Comparison of ENCODE assay signal across 8 cellular contexts in the genomic region with DNA sequence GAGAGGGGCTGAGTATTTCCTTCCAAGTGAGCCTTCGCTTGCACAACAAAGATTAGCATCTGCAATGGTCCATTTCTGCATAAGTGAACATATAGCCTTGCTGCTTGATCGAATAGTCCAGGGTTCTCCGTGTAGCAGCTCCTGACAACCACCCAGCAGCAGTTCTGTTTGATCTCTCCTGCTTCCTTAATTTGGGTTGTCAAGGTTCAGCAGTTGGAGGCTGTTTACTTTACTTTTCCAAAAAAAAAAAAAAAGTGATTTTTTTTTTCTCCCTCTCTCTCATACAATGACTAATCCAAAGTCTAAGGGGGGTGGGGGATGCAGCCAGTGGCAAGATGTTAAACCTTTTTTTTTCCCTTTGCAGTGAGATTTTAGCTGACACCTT. TPM values are rescaled to one million over a fixed set of nuclear protein-coding genes. Genes with fewer than 3 reads are reported as not detected.
A peak's percentile ranks its signal among the peaks of the same experiment; 100 is the strongest.
DNase-seq lines count a peak whose midpoint lies in the region; ATAC-seq and TF ChIP-seq lines count a peak whose summit lies in the region.

No MANE protein-coding gene starts in this region.

- H3K9me3 ChIP-seq in smooth muscle cell (replicated peaks; ENCODE audit: low read depth): no peaks in the 10 kb centered on the region

- H2AFZ ChIP-seq in smooth muscle cell (ENCODE audit: low read depth): peak overlapping the region; percentile 24

- TF ChIP-seq POLR2A in Raji (IDR thresholded peaks at IDR 0.05; ENCODE audit: insufficient read depth, low read depth, low read length): 0 out of 2 replicates have a peak, but pooled peaks have one; percentile 25

- no peaks in the 10 kb centered on the region for H3F3A ChIP-seq in smooth muscle cell (ENCODE audit: low read depth)

- peaks cover 21% of the 10 kb centered on the region for H3K27me3 Mint-ChIP-seq in activated CD4-positive, alpha-beta T cell treated with anti-CD3 and anti-CD28 coated beads, Interleukin-2, amount 10 ng/mL, durations not matched to agents 7 days and 5 days

- intact Hi-C loops in posterior cingulate gyrus (cut with DNase I): loop anchor here (5.0 to 10.0 kb wide), 4 partner anchors 38 to 518 kb away; no protein-coding TSS in a partner anchor

- H4K20me1 ChIP-seq in smooth muscle cell (ENCODE audit: low read depth): no peaks in the 10 kb centered on the region

- TF ChIP-seq CTCF in fibroblast of the aortic adventitia (IDR thresholded peaks at IDR 0.05; ENCODE audit: insufficient read depth, low read length): no peak
- TF ChIP-seq CTCF in smooth muscle cell (IDR thresholded peaks at IDR 0.05; ENCODE audit: borderline replicate concordance, insufficient read depth, poor library complexity, severe bottlenecking): no peak

- WGBS in smooth muscle cell (ENCODE audit: low lambda C conversion rate): 20% methylated on average over 3 of the region's 3 CpGs

- H3K36me3 Mint-ChIP-seq in activated CD4-positive, alpha-beta T cell treated with anti-CD3 and anti-CD28 coated beads, Interleukin-2, amount 10 ng/mL, durations not matched to agents 7 days and 5 days (ENCODE audit: low read depth): peaks cover 17% of the 10 kb centered on the region

- H3K4me2 ChIP-seq in smooth muscle cell: peak overlapping the region; percentile 99

- peak overlapping the region; percentile 47 for H3K9ac ChIP-seq in smooth muscle cell (ENCODE audit: low read depth)

- no peaks in the 10 kb centered on the region for H3K36me3 ChIP-seq in smooth muscle cell (ENCODE audit: low read depth)

- POLR2A ChIA-PET in activated CD4-positive, alpha-beta T cell treated with anti-CD3 and anti-CD28 coated beads, Interleukin-2, amount 10 ng/mL, durations not matched to agents 7 days and 5 days (lab: Charles Lee): interaction anchor here (0.7 kb wide), 1 partner anchor 66 kb away, joined by 6 read pairs; no protein-coding TSS in a partner anchor

- H3K79me2 ChIP-seq in smooth muscle cell (ENCODE audit: low read depth): peaks cover 84% of the 10 kb centered on the region

- H3K4me1 ChIP-seq in smooth muscle cell (ENCODE audit: low read depth): peaks cover 32% of the 10 kb centered on the region

- peaks cover 38% of the 10 kb centered on the region for H3K4me1 Mint-ChIP-seq in activated CD4-positive, alpha-beta T cell treated with anti-CD3 and anti-CD28 coated beads, Interleukin-2, amount 10 ng/mL, durations not matched to agents 7 days and 5 days

- CTCF ChIA-PET in activated CD4-positive, alpha-beta T cell treated with anti-CD3 and anti-CD28 coated beads, Interleukin-2, amount 10 ng/mL, durations not matched to agents 7 days and 5 days (lab: Charles Lee): interaction anchor here (0.6 kb wide), 1 partner anchor 11 kb away, joined by 3 read pairs; no protein-coding TSS in a partner anchor

- no peak overlapping the region for H3K27ac Mint-ChIP-seq in activated CD4-positive, alpha-beta T cell treated with anti-CD3 and anti-CD28 coated beads, Interleukin-2, amount 10 ng/mL, durations not matched to agents 7 days and 5 days

- peak overlapping the region; percentile 14 for H3K4me3 Mint-ChIP-seq in activated CD4-positive, alpha-beta T cell treated with anti-CD3 and anti-CD28 coated beads, Interleukin-2, amount 10 ng/mL, durations not matched to agents 7 days and 5 days

- H3K4me3 ChIP-seq in fibroblast of the aortic adventitia (ENCODE audit: low read depth, low read length) (peak overlapping the region; percentile 76), smooth muscle cell (peak overlapping the region; percentile 93)

- no peak for ATAC-seq in HG02840 (IDR thresholded peaks at IDR 0.05; ENCODE audit: low FRiP score, unreplicated experiment)

- no peaks in the 10 kb centered on the region for H3K9me3 Mint-ChIP-seq in activated CD4-positive, alpha-beta T cell treated with anti-CD3 and anti-CD28 coated beads, Interleukin-2, amount 10 ng/mL, durations not matched to agents 7 days and 5 days

- no peaks in the 10 kb centered on the region for H3K27me3 ChIP-seq in smooth muscle cell (ENCODE audit: low read depth)

- H3K27ac ChIP-seq in smooth muscle cell (ENCODE audit: low read depth): peak overlapping the region; percentile 87

- DNase-seq in activated CD4-positive, alpha-beta T cell treated with anti-CD3 and anti-CD28 coated beads, Interleukin-2, amount 10 ng/mL, durations not matched to agents 7 days and 5 days: no peak
- DNase-seq in activated CD4-positive, alpha-beta T cell treated with anti-CD3 and anti-CD28 coated beads, Interleukin-2, amount 50 U/mL, for 4 hours: no peak
- DNase-seq in fibroblast of the aortic adventitia (ENCODE audit: low read depth) (peak; percentile 63), smooth muscle cell (lab: John Stamatoyannopoulos, UW; ENCODE audit: unreplicated experiment) (no peak), posterior cingulate gyrus (no peak), G401 (ENCODE audit: low spot score) (no peak)

- in situ Hi-C loops in G401 (cut with HindIII; ENCODE audit: low sequenced_read_pairs): no loop called here

RNA-seq across cellular contexts. Expression of a gene that starts 3.6 kb away (rescaled TPM):
- total RNA-seq in activated CD4-positive, alpha-beta T cell treated with anti-CD3 and anti-CD28 coated beads, Interleukin-2, amount 10 ng/mL, durations not matched to agents 7 days and 5 days: 100 to 1,000 TPM; 116 to 131 TPM
- total RNA-seq in fibroblast of the aortic adventitia (ENCODE audit: low replicate concordance) (43.3 and 115 TPM in 2 replicates), smooth muscle cell (68.0 and 68.3 TPM in 2 replicates)
- polyA plus RNA-seq in smooth muscle cell: 40.9 and 49.5 TPM in 2 replicates
- 1.1 and 9.7 TPM in 2 replicates for total RNA-seq in G401 (2014; rRNA removed; shearing (Covaris generic))
